Comparison of ENCODE assay signal across 9 cellular contexts in the genomic region with DNA sequence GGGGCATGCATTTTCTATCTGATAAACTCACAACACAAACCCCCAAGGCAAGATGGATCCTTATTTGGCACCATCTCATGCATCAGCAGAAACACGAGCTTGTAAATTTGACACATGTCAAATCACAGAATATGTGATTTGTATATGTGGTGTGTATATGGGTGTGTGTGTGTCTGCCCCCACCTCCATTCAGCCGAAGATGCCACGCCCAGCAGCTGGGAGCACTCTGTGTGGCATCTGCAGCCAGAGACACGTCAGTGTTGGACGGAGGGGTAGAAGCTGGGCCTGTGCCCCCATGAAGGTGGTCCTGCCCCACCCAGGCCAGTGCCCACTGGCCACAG.
DNase-seq lines count a peak whose midpoint lies in the region; ATAC-seq and TF ChIP-seq lines count a peak whose summit lies in the region.
"Had no signal": no experiment of that assay in that cellular context is flagged by ENCODE, and none has a peak within 500 bp of the region (broad histone marks: within the 10 kb centered on the region; RNA-seq: fewer than 3 reads in every experiment).

No MANE protein-coding gene starts in this region.

- BruUV-seq in PC-3 (replicated peaks; lab: Mats Ljungman, UMichigan): no TSS peak

- H3K4me1 Mint-ChIP-seq in natural killer cell treated with Interleukin-12 subunit alpha and Interleukin-12 subunit beta and Interleukin-15 and Interleukin-18, amount 100 ng/mL, for 72 hours (ENCODE audit: low read depth in 2 of 2): no peaks in the 10 kb centered on the region
- H3K4me1 Mint-ChIP-seq in natural killer cell: no peaks in the 10 kb centered on the region

- H3K9me3 ChIP-seq in PC-3 (ENCODE audit: low read length) (no peaks in the 10 kb centered on the region), left lung (no peaks in the 10 kb centered on the region), upper lobe of right lung (no peaks in the 10 kb centered on the region)

- no peak overlapping the region for H3K4me2 ChIP-seq in PC-3 (ENCODE audit: low read length)

- CTCF ChIA-PET in PC-3 (lab: Charles Lee): interaction anchor here (0.7 to 1.2 kb wide), 4 partner anchors 55 to 213 kb away, joined by 3 to 20 read pairs (median 7); no protein-coding TSS in a partner anchor

- H3K27me3 ChIP-seq in PC-3 (ENCODE audit: low read length) (no peaks in the 10 kb centered on the region), left lung (no peaks in the 10 kb centered on the region), upper lobe of right lung (no peaks in the 10 kb centered on the region)

- H3K27ac ChIP-seq in PC-3 (ENCODE audit: low read length) (no peak overlapping the region), left lung (no peak overlapping the region), upper lobe of right lung (no peak overlapping the region)
- H3K27ac ChIP-seq: SK-N-MC had no signal

- no peak for DNase-seq in natural killer cell treated with Interleukin-12 subunit alpha and Interleukin-12 subunit beta and Interleukin-15 and Interleukin-18, amount 100 ng/mL, for 72 hours (ENCODE audit: low spot score)
- DNase-seq in natural killer cell (no peak), PC-3 (no peak), left lung (no peak), upper lobe of right lung (no peak), SHP77 treated with DMSO at 0.1 percent for 48 hours (lab: John Stamatoyannopoulos, UW) (no peak)

- H3K36me3 ChIP-seq in PC-3 (ENCODE audit: low read depth, low read length) (no peaks in the 10 kb centered on the region; the same call in 1 of the 2 replicates), left lung (no peaks in the 10 kb centered on the region), upper lobe of right lung (no peaks in the 10 kb centered on the region)

- H3K27me3 Mint-ChIP-seq in natural killer cell treated with Interleukin-12 subunit alpha and Interleukin-12 subunit beta and Interleukin-15 and Interleukin-18, amount 100 ng/mL, for 72 hours: peaks cover 0 to 3% of the 10 kb centered on the region in 2 donors
- no peaks in the 10 kb centered on the region for H3K27me3 Mint-ChIP-seq in natural killer cell (ENCODE audit: low read depth in 2 of 2)

- TF ChIP-seq CTCF in natural killer cell (IDR thresholded peaks at IDR 0.05) (no peak), PC-3 (conservative IDR thresholded peaks at IDR 0.05; ENCODE audit: low read depth, low read length) (no peak), left lung (IDR thresholded peaks at IDR 0.05) (peak in 1 of 2 donors; percentile 0), upper lobe of right lung (IDR thresholded peaks at IDR 0.05) (no peak)

- H3K36me3 Mint-ChIP-seq in natural killer cell treated with Interleukin-12 subunit alpha and Interleukin-12 subunit beta and Interleukin-15 and Interleukin-18, amount 100 ng/mL, for 72 hours: no peaks in the 10 kb centered on the region
- H3K36me3 Mint-ChIP-seq in natural killer cell: no peaks in the 10 kb centered on the region

- no peaks in the 10 kb centered on the region for H3K79me2 ChIP-seq in PC-3 (ENCODE audit: low read length)

- H3K4me1 ChIP-seq in PC-3 (ENCODE audit: insufficient read depth, low read length) (no peaks in the 10 kb centered on the region), left lung (no peaks in the 10 kb centered on the region), upper lobe of right lung (no peaks in the 10 kb centered on the region)

- H3K9me2 ChIP-seq in PC-3 (replicated peaks; ENCODE audit: low read length): no peaks in the 10 kb centered on the region

- no peak overlapping the region for H3K4me3 Mint-ChIP-seq in natural killer cell treated with Interleukin-12 subunit alpha and Interleukin-12 subunit beta and Interleukin-15 and Interleukin-18, amount 100 ng/mL, for 72 hours
- H3K4me3 Mint-ChIP-seq in natural killer cell: no peak overlapping the region

- H3F3A ChIP-seq in PC-3 (ENCODE audit: low read length, unreplicated experiment): no peaks in the 10 kb centered on the region

- no peak overlapping the region for H2AFZ ChIP-seq in PC-3 (ENCODE audit: low read length)

- no peaks in the 10 kb centered on the region for H4K20me1 ChIP-seq in PC-3 (ENCODE audit: low read length)

- no peak overlapping the region for H3K4me3 ChIP-seq in PC-3 (ENCODE audit: low read length)
- no peak overlapping the region for H3K4me3 ChIP-seq in left lung
- H3K4me3 ChIP-seq in upper lobe of right lung: no peak overlapping the region
- H3K4me3 ChIP-seq: SK-N-MC had no signal

- no peak overlapping the region for H3K9ac ChIP-seq in PC-3 (ENCODE audit: low read length)

- ATAC-seq in natural killer cell treated with Interleukin-12 subunit alpha and Interleukin-12 subunit beta and Interleukin-15 and Interleukin-18, amount 100 ng/mL, for 72 hours: peak; percentile 20 to 24
- no peak for ATAC-seq in natural killer cell
- ATAC-seq in PC-3: peak; percentile 31
- ATAC-seq in left lung: peak; percentile 17
- peak; percentile 21 for ATAC-seq in upper lobe of right lung
- ATAC-seq in HG02763 (IDR thresholded peaks at IDR 0.05; ENCODE audit: unreplicated experiment): no peak
- ATAC-seq in activated CD4-positive, CD25-positive, alpha-beta regulatory T cell treated with anti-CD3 and anti-CD28 coated beads, Interleukin-2, amount 50 U/mL, for 24 hours: no peak

- no peaks in the 10 kb centered on the region for H3K9me3 Mint-ChIP-seq in natural killer cell treated with Interleukin-12 subunit alpha and Interleukin-12 subunit beta and Interleukin-15 and Interleukin-18, amount 100 ng/mL, for 72 hours
- no peaks in the 10 kb centered on the region for H3K9me3 Mint-ChIP-seq in natural killer cell

- intact Hi-C loops in natural killer cell (cut with micrococcal nuclease): no loop called here
- intact Hi-C loops in PC-3 (cut with micrococcal nuclease): no loop called here
- intact Hi-C loops in left lung (cut with DNase I): no loop called here
- intact Hi-C loops in upper lobe of right lung (cut with DNase I): no loop called here

- H3K27ac Mint-ChIP-seq in natural killer cell treated with Interleukin-12 subunit alpha and Interleukin-12 subunit beta and Interleukin-15 and Interleukin-18, amount 100 ng/mL, for 72 hours: no peak overlapping the region
- no peak overlapping the region for H3K27ac Mint-ChIP-seq in natural killer cell

- POLR2A ChIA-PET in PC-3 (lab: Charles Lee; ENCODE audit: unreplicated experiment): no interaction called here

Comparison
In these comparisons a context has a peak if more than half of its experiments do, and no peak if none do; other contexts are left out.
1. ATAC-seq: peak in natural killer cell treated with Interleukin-12 subunit alpha and Interleukin-12 subunit beta and Interleukin-15 and Interleukin-18, amount 100 ng/mL, for 72 hours (2 of 2), PC-3 (single experiment), left lung (single experiment) and upper lobe of right lung (single experiment); none in natural killer cell (0 of 3), HG02763 (single experiment) and activated CD4-positive, CD25-positive, alpha-beta regulatory T cell treated with anti-CD3 and anti-CD28 coated beads, Interleukin-2, amount 50 U/mL, for 24 hours (0 of 2).